Comparison of ENCODE assay signal across 9 cellular contexts in the genomic region with DNA sequence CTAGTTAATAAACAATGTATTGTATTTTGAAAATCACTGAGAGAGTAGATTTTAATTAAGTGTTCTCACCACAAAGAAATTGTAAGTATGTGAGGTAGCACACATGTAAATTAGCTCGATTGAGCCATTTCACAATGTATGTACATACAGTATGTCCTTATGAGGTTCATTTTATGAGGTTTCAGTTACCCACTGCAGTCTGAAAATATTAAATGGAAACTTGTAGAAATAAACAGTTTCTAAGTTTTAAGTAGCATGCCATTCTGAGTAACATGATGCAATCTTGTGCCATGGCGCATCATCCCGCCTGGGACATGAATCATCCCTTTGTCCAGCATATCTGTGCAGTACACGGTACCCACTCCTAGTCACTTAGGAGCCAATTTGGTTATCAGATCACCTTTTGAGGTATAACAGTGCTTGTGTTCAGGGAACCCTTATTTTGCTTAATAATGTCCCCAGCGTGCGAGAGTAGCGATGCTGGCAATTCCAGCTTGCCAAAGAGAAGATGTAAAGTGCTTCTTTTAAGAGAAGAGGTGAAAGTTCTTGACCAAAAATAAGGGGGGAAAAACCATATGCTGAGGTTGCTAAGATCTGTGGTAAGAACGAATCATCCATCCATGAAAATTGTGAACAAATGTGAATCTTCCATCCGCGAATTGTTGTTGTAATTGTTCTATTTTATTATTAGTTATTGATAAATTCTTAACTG.
DNase-seq lines count a peak whose midpoint lies in the region; ATAC-seq, FAIRE-seq and TF ChIP-seq lines count a peak whose summit lies in the region.
"Had no signal": no experiment of that assay in that cellular context is flagged by ENCODE, and none has a peak within 500 bp of the region (broad histone marks: within the 10 kb centered on the region; RNA-seq: fewer than 3 reads in every experiment).

No MANE protein-coding gene starts in this region.

- H3K9me3 Mint-ChIP-seq in endodermal cell: peaks cover 13% of the 10 kb centered on the region

- FAIRE-seq in A549 (lab: Jason Lieb, UNC): no peak

- H3K4me1 Mint-ChIP-seq in endodermal cell: peaks cover 41% of the 10 kb centered on the region

- no peak for TF ChIP-seq RAD21 in A549 (conservative IDR thresholded peaks at IDR 0.05 in 1 of 2, IDR thresholded peaks at IDR 0.05 in 1 of 2)

- H3K4me3 ChIP-seq in A549: no peak overlapping the region
- H3K4me3 ChIP-seq in kidney epithelial cell (ENCODE audit: low read depth, low read length): no peak overlapping the region
- no peak overlapping the region for H3K4me3 ChIP-seq in endodermal cell (ENCODE audit: low read length)
- H3K4me3 ChIP-seq in esophagus squamous epithelium: no peak overlapping the region
- H3K4me3 ChIP-seq: vagina had no signal

- no peak for TF ChIP-seq POLR2A in A549 (IDR thresholded peaks at IDR 0.05; ENCODE audit: low read length)
- no peak for TF ChIP-seq POLR2A in esophagus squamous epithelium (IDR thresholded peaks at IDR 0.05)

- intact Hi-C loops in esophagus squamous epithelium (cut with DNase I): no loop called here

- no peaks in the 10 kb centered on the region for H3K27me3 ChIP-seq in kidney epithelial cell (ENCODE audit: control insufficient read depth, insufficient read depth, low read length)
- no peaks in the 10 kb centered on the region for H3K27me3 ChIP-seq in endodermal cell (ENCODE audit: control insufficient read depth, insufficient read depth, low read length, poor library complexity, severe bottlenecking)
- no peaks in the 10 kb centered on the region for H3K27me3 ChIP-seq in esophagus squamous epithelium
- H3K27me3 ChIP-seq: vagina had no signal

- no peak for TF ChIP-seq EP300 in A549 (IDR thresholded peaks at IDR 0.05)

- TF ChIP-seq CTCF in A549 (IDR thresholded peaks at IDR 0.05) (no peak), kidney epithelial cell (IDR thresholded peaks at IDR 0.05; ENCODE audit: insufficient read depth, low read length, poor library complexity, severe bottlenecking) (no peak), endodermal cell (conservative IDR thresholded peaks at IDR 0.05) (no peak), esophagus squamous epithelium (IDR thresholded peaks at IDR 0.05) (no peak)

- H3K27me3 Mint-ChIP-seq in endodermal cell (ENCODE audit: insufficient read depth): no peaks in the 10 kb centered on the region

- WGBS in A549 (ENCODE audit: missing lambda C conversion rate): 83% methylated on average over 10 of the region's 10 CpGs
- WGBS in endodermal cell (ENCODE audit: insufficient coverage in 1 of 2, insufficient read length in 1 of 2), 2 experiments: 89 to 91% methylated on average over 7 to 9 of the region's 10 CpGs
- 83 to 85% methylated on average over 10 of the region's 10 CpGs for WGBS in esophagus squamous epithelium, 2 donors

- H3K4me1 ChIP-seq in A549 (peaks cover 39% of the 10 kb centered on the region), endodermal cell (ENCODE audit: control insufficient read depth, insufficient read depth, low read length) (peaks cover 3% of the 10 kb centered on the region), esophagus squamous epithelium (peaks cover 0 to 9% (median 9%) of the 10 kb centered on the region in 3 donors)

- ATAC-seq in A549: peak; percentile 49 to 71; a peak in 2 of 6 replicates
- no peak for ATAC-seq in GM19397 (IDR thresholded peaks at IDR 0.05; ENCODE audit: unreplicated experiment)

- no peak overlapping the region for H3K27ac Mint-ChIP-seq in endodermal cell

- H3K27ac ChIP-seq in A549 (peak overlapping the region; percentile 67 to 84), endodermal cell (ENCODE audit: low read depth, low read length) (no peak overlapping the region), esophagus squamous epithelium (no peak overlapping the region)
- H3K27ac ChIP-seq: vagina had no signal

- POLR2A ChIA-PET in A549 (lab: Yijun Ruan, JAX): no interaction called here

- no peak overlapping the region for H3K9ac ChIP-seq in endodermal cell (ENCODE audit: extremely low read depth, low read length, poor library complexity, severe bottlenecking)

- H3K9me3 ChIP-seq in A549: 0 out of 3 replicates have a peak, but pooled peaks cover 3% of the 10 kb centered on the region
- H3K9me3 ChIP-seq in endodermal cell (ENCODE audit: control insufficient read depth, low read length): peaks cover 6% of the 10 kb centered on the region
- H3K9me3 ChIP-seq in esophagus squamous epithelium: no peaks in the 10 kb centered on the region
- H3K9me3 ChIP-seq: vagina had no signal

- CTCF ChIA-PET in A549 (lab: Yijun Ruan, JAX): interaction anchor here (0.8 to 3.9 kb wide), 9 partner anchors 8 to 735 kb away, joined by 3 to 19 read pairs (median 8); no protein-coding TSS in a partner anchor

- DNase-seq in A549 (ENCODE audit: low read depth in 1 of 2, low spot score in 1 of 2) (peak in 1 of 2 experiments; percentile 56), M059J (ENCODE audit: low read depth) (peak; percentile 87), kidney epithelial cell (ENCODE audit: low read depth) (peak; percentile 52), SK-N-DZ (ENCODE audit: low spot score) (no peak), endodermal cell (no peak), esophagus squamous epithelium (lab: John Stamatoyannopoulos, UW) (no peak)
- DNase-seq in activated T-cell treated with anti-CD3 and anti-CD28 coated beads, Interleukin-2, amount 50 U/mL, for 1 hour: peak; percentile 45

- H3K36me3 ChIP-seq in kidney epithelial cell (ENCODE audit: control insufficient read depth, insufficient read depth, low read length) (no peaks in the 10 kb centered on the region), endodermal cell (ENCODE audit: control insufficient read depth, insufficient read depth, low read length) (peaks cover 6% of the 10 kb centered on the region), esophagus squamous epithelium (peaks cover 0 to 4% (median 0%) of the 10 kb centered on the region in 3 donors)
- H3K36me3 ChIP-seq: vagina had no signal

- peaks cover 25% of the 10 kb centered on the region for H3K36me3 Mint-ChIP-seq in endodermal cell (ENCODE audit: low read depth)

- peak overlapping the region; percentile 38 for H3K4me2 ChIP-seq in A549

- no peak overlapping the region for H3K4me3 Mint-ChIP-seq in endodermal cell

TF ChIP-seq in A549, 52 proteins besides CTCF, POLR2A, EP300 and RAD21:
- TF ChIP-seq CEBPB (IDR thresholded peaks at IDR 0.05) (peak; percentile 46 to 70; a peak in 3 of 4 replicates), RCOR1 (IDR thresholded peaks at IDR 0.05; ENCODE audit: low read depth, low read length) (no peak), JUNB (IDR thresholded peaks at IDR 0.05) (no peak), JUN (IDR thresholded peaks at IDR 0.05) (0 out of 5 replicates have a peak, but pooled peaks of 1 of the 2 experiments have one; percentile 39), HMGXB4 (CRISPR knock-in tag; IDR thresholded peaks at IDR 0.05; ENCODE audit: borderline replicate concordance) (no peak), FOSL2 (IDR thresholded peaks at IDR 0.05) (peak; percentile 50), FOSL2 (CRISPR knock-in tag; IDR thresholded peaks at IDR 0.05) (peak; percentile 55)

Comparison
In these comparisons a context has a peak if more than half of its experiments do, and no peak if none do; other contexts are left out.
1. DNase-seq: peak in M059J (single experiment), activated T-cell treated with anti-CD3 and anti-CD28 coated beads, Interleukin-2, amount 50 U/mL, for 1 hour (single experiment) and kidney epithelial cell (single experiment); none in SK-N-DZ (single experiment), endodermal cell (single experiment) and esophagus squamous epithelium (single experiment).
2. H3K27ac ChIP-seq: peak in A549 (2 of 2); none in endodermal cell (single experiment) and esophagus squamous epithelium (0 of 4).